Comparison of ENCODE assay signal across 8 cellular contexts in the genomic region with DNA sequence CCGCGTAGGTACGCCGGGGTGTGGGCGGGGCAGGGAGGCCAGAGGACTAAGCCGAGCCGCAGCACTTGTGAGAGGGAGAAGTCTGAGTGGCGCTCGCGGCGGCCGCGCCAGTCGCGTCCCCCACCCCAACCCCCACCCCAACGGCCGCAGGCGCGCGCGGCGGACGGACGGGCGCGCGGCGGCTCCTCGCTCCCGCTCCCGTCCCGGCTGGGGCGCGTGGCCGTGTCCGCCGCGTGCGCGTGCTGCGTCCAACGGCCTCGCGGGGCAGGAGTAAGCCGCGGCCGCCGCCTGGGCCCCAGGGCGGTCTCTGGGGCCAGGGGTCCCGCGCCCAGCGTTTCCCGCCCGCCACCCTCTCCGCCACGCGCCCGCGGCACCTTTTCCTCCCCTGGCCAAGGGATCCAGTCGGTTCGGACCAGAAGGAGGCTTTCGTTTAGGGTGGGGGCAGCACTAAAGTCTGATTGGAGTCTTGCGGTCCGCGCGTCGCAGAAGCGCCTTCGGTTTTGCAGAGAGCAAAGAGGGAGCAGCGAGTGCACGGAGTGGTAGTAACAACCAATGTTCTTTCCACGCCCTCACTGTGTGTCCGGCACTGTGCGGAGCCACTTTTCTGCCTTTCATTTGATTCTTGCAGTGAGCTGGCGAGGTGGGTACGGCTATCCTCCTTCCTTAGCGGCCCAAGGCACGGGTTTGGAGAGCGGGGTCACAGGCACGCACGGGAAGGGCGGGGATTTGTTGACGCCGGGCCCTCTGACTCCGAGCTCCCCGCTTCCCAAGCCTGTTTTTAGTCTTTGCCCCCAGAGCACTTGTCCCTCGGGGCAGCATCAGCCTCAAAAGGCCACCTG. TPM values are rescaled to one million over a fixed set of nuclear protein-coding genes. Genes with fewer than 3 reads are reported as not detected.
DNase-seq lines count a peak whose midpoint lies in the region; ATAC-seq and TF ChIP-seq lines count a peak whose summit lies in the region.

No MANE protein-coding gene starts in this region.

- ATAC-seq in HG02970 (IDR thresholded peaks at IDR 0.05; ENCODE audit: low FRiP score, unreplicated experiment): no peak

- H3K4me1 Mint-ChIP-seq in activated CD4-positive, alpha-beta T cell treated with anti-CD3 and anti-CD28 coated beads, Interleukin-2, amount 10 ng/mL, durations not matched to agents 24 days and 14 days: peaks cover 34% of the 10 kb centered on the region
- peaks cover 49% of the 10 kb centered on the region for H3K4me1 Mint-ChIP-seq in mesothelial cell of epicardium

- peak overlapping the region; percentile 98 for H3K4me3 Mint-ChIP-seq in activated CD4-positive, alpha-beta T cell treated with anti-CD3 and anti-CD28 coated beads, Interleukin-2, amount 10 ng/mL, durations not matched to agents 24 days and 14 days
- H3K4me3 Mint-ChIP-seq in mesothelial cell of epicardium: peak overlapping the region; percentile 81

- peak overlapping the region; percentile 92 for H3K27ac Mint-ChIP-seq in activated CD4-positive, alpha-beta T cell treated with anti-CD3 and anti-CD28 coated beads, Interleukin-2, amount 10 ng/mL, durations not matched to agents 24 days and 14 days
- H3K27ac Mint-ChIP-seq in mesothelial cell of epicardium: peak overlapping the region; percentile 44

- peak; percentile 39 to 73 for DNase-seq in NCI-H2081 (lab: John Stamatoyannopoulos, UW)
- no peak for DNase-seq in NCI-H2081 treated with DMSO at 0.1 percent for 48 hours (lab: John Stamatoyannopoulos, UW)
- DNase-seq in KBM-7: peak; percentile 56
- DNase-seq in activated CD4-positive, alpha-beta T cell treated with anti-CD3 and anti-CD28 coated beads, Interleukin-2, amount 10 ng/mL, durations not matched to agents 24 days and 14 days: peak; percentile 87
- peak; percentile 29 for DNase-seq in effector CD8-positive, alpha-beta T cell (lab: John Stamatoyannopoulos, UW)
- DNase-seq in mesothelial cell of epicardium (ENCODE audit: low spot score in 2 of 2, unreplicated experiment in 2 of 2): no peak
- peak; percentile 16 for DNase-seq in stimulated activated CD8-positive, alpha-beta memory T cell treated with anti-CD3 and anti-CD28 coated beads, Interleukin-4, amount 100 ng/mL, for 24 hours (ENCODE audit: low read depth)

- H3K27me3 Mint-ChIP-seq in activated CD4-positive, alpha-beta T cell treated with anti-CD3 and anti-CD28 coated beads, Interleukin-2, amount 10 ng/mL, durations not matched to agents 24 days and 14 days: no peaks in the 10 kb centered on the region
- H3K27me3 Mint-ChIP-seq in mesothelial cell of epicardium (ENCODE audit: low read depth): no peaks in the 10 kb centered on the region

- intact Hi-C loops in activated CD4-positive, alpha-beta T cell treated with anti-CD3 and anti-CD28 coated beads, Interleukin-2, amount 10 ng/mL, durations not matched to agents 24 days and 14 days (cut with micrococcal nuclease): loop anchor here (5.0 to 10.0 kb wide), 2 partner anchors 617 to 690 kb away; partner anchors contain the start of genes ANXA6 and TNIP1

- in situ Hi-C loops in KBM-7 (cut with MboI; ENCODE audit: low pct_unique_long_range_greater_than_20kb, low sequenced_read_pairs): no loop called here

- peaks cover 35% of the 10 kb centered on the region for H3K36me3 Mint-ChIP-seq in activated CD4-positive, alpha-beta T cell treated with anti-CD3 and anti-CD28 coated beads, Interleukin-2, amount 10 ng/mL, durations not matched to agents 24 days and 14 days (ENCODE audit: low read depth)
- no peaks in the 10 kb centered on the region for H3K36me3 Mint-ChIP-seq in mesothelial cell of epicardium

- no peak for TF ChIP-seq CTCF in mesothelial cell of epicardium (IDR thresholded peaks at IDR 0.05; ENCODE audit: unreplicated experiment)

- H3K9me3 Mint-ChIP-seq in activated CD4-positive, alpha-beta T cell treated with anti-CD3 and anti-CD28 coated beads, Interleukin-2, amount 10 ng/mL, durations not matched to agents 24 days and 14 days: no peaks in the 10 kb centered on the region
- no peaks in the 10 kb centered on the region for H3K9me3 Mint-ChIP-seq in mesothelial cell of epicardium

RNA-seq across cellular contexts. Expression of gene G3BP1, which starts 0.5 kb away (rescaled TPM):
- total RNA-seq in activated CD4-positive, alpha-beta T cell treated with anti-CD3 and anti-CD28 coated beads, Interleukin-2, amount 10 ng/mL, durations not matched to agents 24 days and 14 days: 362 and 367 TPM in 2 replicates
- 211 to 224 TPM (median 223 TPM) in 3 replicates for total RNA-seq in mesothelial cell of epicardium

RNA-seq across cellular contexts. Expression of gene ATOX1, which starts 13.8 kb away (rescaled TPM):
- total RNA-seq in activated CD4-positive, alpha-beta T cell treated with anti-CD3 and anti-CD28 coated beads, Interleukin-2, amount 10 ng/mL, durations not matched to agents 24 days and 14 days: 75.6 and 78.4 TPM in 2 replicates
- total RNA-seq in mesothelial cell of epicardium: 92.6 to 101 TPM (median 97.1 TPM) in 3 replicates

Comparison
In these comparisons a context has a peak if more than half of its experiments do, and no peak if none do; other contexts are left out.
1. DNase-seq: peak in NCI-H2081 (2 of 2), KBM-7 (single experiment), activated CD4-positive, alpha-beta T cell treated with anti-CD3 and anti-CD28 coated beads, Interleukin-2, amount 10 ng/mL, durations not matched to agents 24 days and 14 days (single experiment), effector CD8-positive, alpha-beta T cell (single experiment) and stimulated activated CD8-positive, alpha-beta memory T cell treated with anti-CD3 and anti-CD28 coated beads, Interleukin-4, amount 100 ng/mL, for 24 hours (single experiment); none in NCI-H2081 treated with DMSO at 0.1 percent for 48 hours (single experiment) and mesothelial cell of epicardium (0 of 2).